17 cellular contexts compared by ENCODE assay signal in genomic region chr11:113288286-113288863, GRCh38. TPM values are rescaled to one million over a fixed set of nuclear protein-coding genes. Genes with fewer than 3 reads are reported as not detected.
A peak's percentile ranks its signal among the peaks of the same experiment; 100 is the strongest.
DNase-seq lines count a peak whose midpoint lies in the region; ATAC-seq lines count a peak whose summit lies in the region.
"Had no signal": no experiment of that assay in that cellular context is flagged by ENCODE, and none has a peak within 500 bp of the region (broad histone marks: within the 10 kb centered on the region; RNA-seq: fewer than 3 reads in every experiment).

No MANE protein-coding gene starts in this region.

- no peak overlapping the region for H3K23ac ChIP-seq in mesenchymal stem cell (ENCODE audit: low read length in 2 of 2)

- DNase-seq in activated CD8-positive, alpha-beta memory T cell treated with anti-CD3 and anti-CD28 coated beads, Interleukin-2, amount 10 ng/mL, durations not matched to agents 7 days and 5 days = peak; percentile 16
- DNase-seq in activated CD8-positive, alpha-beta memory T cell treated with anti-CD3 and anti-CD28 coated beads for 24 hours = no peak
- DNase-seq in T-helper 17 cell (no peak), mesenchymal stem cell (no peak), GM23248 (no peak)
- no peak for DNase-seq in activated naive CD4-positive, alpha-beta T cell treated with anti-CD3 and anti-CD28 coated beads, Interleukin-2, amount 50 U/mL, for 16 hours
- DNase-seq: 8988T; AML-193; CD8-positive, alpha-beta memory T cell; DMS 273 treated with DMSO at 0.1 percent for 48 hours; DMS79 treated with DMSO at 0.1 percent for 48 hours; EL; GOT3; HCEC 1CT had no signal

- H3K4me1 ChIP-seq in mesenchymal stem cell (ENCODE audit: control insufficient read depth, insufficient read depth, low read depth, low read length) (no peaks in the 10 kb centered on the region), GM23248 (ENCODE audit: insufficient read depth) (no peaks in the 10 kb centered on the region)

- in situ Hi-C loops in GM23248 (cut with MboI) = loop anchor here (10.0 kb wide), 3 partner anchors 494 to 1004 kb away; no protein-coding TSS in a partner anchor

- H2BK15ac ChIP-seq in mesenchymal stem cell (ENCODE audit: low read depth, poor library complexity, severe bottlenecking) = no peak overlapping the region

- H3K4me2 ChIP-seq in mesenchymal stem cell (ENCODE audit: low read length, poor library complexity, severe bottlenecking) (no peak overlapping the region), GM23248 (ENCODE audit: unreplicated experiment) (no peak overlapping the region)

- H3K9me3 Mint-ChIP-seq in activated CD8-positive, alpha-beta memory T cell treated with anti-CD3 and anti-CD28 coated beads, Interleukin-2, amount 10 ng/mL, durations not matched to agents 7 days and 5 days (ENCODE audit: low read depth) = no peaks in the 10 kb centered on the region
- H3K9me3 Mint-ChIP-seq: CD8-positive, alpha-beta memory T cell had no signal

- H4K8ac ChIP-seq in mesenchymal stem cell (ENCODE audit: low read length) = no peak overlapping the region

- H3K18ac ChIP-seq in mesenchymal stem cell (ENCODE audit: low read depth in 1 of 2, low read length in 2 of 2) = peak overlapping the region; percentile 62 to 69

- H3K9ac ChIP-seq in mesenchymal stem cell (ENCODE audit: low read length) (no peak overlapping the region), GM23248 (no peak overlapping the region)
- H3K9ac ChIP-seq: BLaER1 had no signal

- peak overlapping the region in 1 of 2 experiments; percentile 61 for H2BK12ac ChIP-seq in mesenchymal stem cell (ENCODE audit: low read length in 2 of 2)

- H3K14ac ChIP-seq in mesenchymal stem cell (ENCODE audit: low read length in 2 of 2) = peak overlapping the region in 1 of 2 experiments; percentile 78

- H3K27me3 Mint-ChIP-seq in activated CD8-positive, alpha-beta memory T cell treated with anti-CD3 and anti-CD28 coated beads, Interleukin-2, amount 10 ng/mL, durations not matched to agents 7 days and 5 days = peaks cover 5% of the 10 kb centered on the region
- H3K27me3 Mint-ChIP-seq in T-helper 17 cell = peaks cover 17% of the 10 kb centered on the region

- H4K91ac ChIP-seq in mesenchymal stem cell (ENCODE audit: low read length) = peak overlapping the region; percentile 76

- H3K4me1 Mint-ChIP-seq in activated CD8-positive, alpha-beta memory T cell treated with anti-CD3 and anti-CD28 coated beads, Interleukin-2, amount 10 ng/mL, durations not matched to agents 7 days and 5 days = no peaks in the 10 kb centered on the region
- no peaks in the 10 kb centered on the region for H3K4me1 Mint-ChIP-seq in T-helper 17 cell
- H3K4me1 Mint-ChIP-seq: CD8-positive, alpha-beta memory T cell had no signal

- H3K79me1 ChIP-seq in mesenchymal stem cell (replicated peaks; ENCODE audit: low read length, poor library complexity, severe bottlenecking) = no peaks in the 10 kb centered on the region

- H3K27ac ChIP-seq in mesenchymal stem cell (ENCODE audit: low read length, poor library complexity, severe bottlenecking) = no peak overlapping the region
- no peak overlapping the region for H3K27ac ChIP-seq in GM23248
- H3K27ac ChIP-seq: BLaER1, HL-60 had no signal

- no peak overlapping the region for H2BK120ac ChIP-seq in mesenchymal stem cell (ENCODE audit: low read depth, low read length)

- WGBS in mesenchymal stem cell = 85% methylated on average over 6 of the region's 6 CpGs
- 84 to 86% methylated on average over 6 of the region's 6 CpGs for whole genome bisulfite sequencing in GM23248 (ENCODE audit: low coverage in 1 of 2, low lambda C conversion rate in 2 of 2, missing lambda C conversion rate in 2 of 2), 2 experiments

- H4K20me1 ChIP-seq in GM23248 (ENCODE audit: insufficient read depth) = no peaks in the 10 kb centered on the region
- H4K20me1 ChIP-seq: BLaER1 had no signal

- no peak for ATAC-seq in activated CD8-positive, alpha-beta memory T cell treated with anti-CD3 and anti-CD28 coated beads, Interleukin-2, amount 10 ng/mL, durations not matched to agents 7 days and 5 days
- ATAC-seq in T-helper 17 cell (no peak), HG03025 (IDR thresholded peaks at IDR 0.05; ENCODE audit: low FRiP score, unreplicated experiment) (no peak)

- H3K4me3 ChIP-seq in mesenchymal stem cell (ENCODE audit: insufficient read depth in 1 of 2, low read depth in 1 of 2, low read length in 2 of 2) = no peak overlapping the region
- H3K4me3 ChIP-seq in GM23248 = no peak overlapping the region
- H3K4me3 ChIP-seq: BLaER1 had no signal

- H3K4me3 Mint-ChIP-seq in activated CD8-positive, alpha-beta memory T cell treated with anti-CD3 and anti-CD28 coated beads, Interleukin-2, amount 10 ng/mL, durations not matched to agents 7 days and 5 days = no peak overlapping the region
- H3K4me3 Mint-ChIP-seq in T-helper 17 cell = no peak overlapping the region
- H3K4me3 Mint-ChIP-seq: CD8-positive, alpha-beta memory T cell had no signal

- CTCF ChIA-PET in activated CD8-positive, alpha-beta memory T cell treated with anti-CD3 and anti-CD28 coated beads, Interleukin-2, amount 10 ng/mL, durations not matched to agents 7 days and 5 days (lab: Charles Lee) = interaction anchor here (1.5 to 4.3 kb wide), 7 partner anchors 13 to 1000 kb away, joined by 3 to 64 read pairs (median 9); no protein-coding TSS in a partner anchor

- H3K36me3 Mint-ChIP-seq in activated CD8-positive, alpha-beta memory T cell treated with anti-CD3 and anti-CD28 coated beads, Interleukin-2, amount 10 ng/mL, durations not matched to agents 7 days and 5 days = no peaks in the 10 kb centered on the region
- peaks cover 1% of the 10 kb centered on the region for H3K36me3 Mint-ChIP-seq in T-helper 17 cell (ENCODE audit: low read depth)
- H3K36me3 Mint-ChIP-seq: CD8-positive, alpha-beta memory T cell had no signal

- no peak overlapping the region for H3K4ac ChIP-seq in mesenchymal stem cell (ENCODE audit: low read depth in 1 of 2, low read length in 2 of 2)

- H3K79me2 ChIP-seq in GM23248 (ENCODE audit: insufficient read depth) = no peaks in the 10 kb centered on the region

- H3K9me3 ChIP-seq in T-helper 17 cell (ENCODE audit: control insufficient read depth, low read length, poor library complexity, severe bottlenecking) (no peaks in the 10 kb centered on the region), mesenchymal stem cell (ENCODE audit: control insufficient read depth, low read length) (no peaks in the 10 kb centered on the region), GM23248 (ENCODE audit: low read depth) (no peaks in the 10 kb centered on the region)
- H3K9me3 ChIP-seq: BLaER1 had no signal

- H3K36me3 ChIP-seq in mesenchymal stem cell (ENCODE audit: control insufficient read depth in 1 of 2, insufficient read depth in 2 of 2, low read depth in 1 of 2, low read length in 2 of 2) (no peaks in the 10 kb centered on the region), GM23248 (ENCODE audit: low read depth) (no peaks in the 10 kb centered on the region)
- H3K36me3 ChIP-seq: BLaER1 had no signal

- no peaks in the 10 kb centered on the region for H3F3A ChIP-seq in GM23248 (ENCODE audit: insufficient read depth)

- H2AFZ ChIP-seq in mesenchymal stem cell (ENCODE audit: low read depth, low read length) = no peak overlapping the region
- no peak overlapping the region for H2AFZ ChIP-seq in GM23248

- H3K27ac Mint-ChIP-seq in activated CD8-positive, alpha-beta memory T cell treated with anti-CD3 and anti-CD28 coated beads, Interleukin-2, amount 10 ng/mL, durations not matched to agents 7 days and 5 days = no peak overlapping the region
- H3K27ac Mint-ChIP-seq in T-helper 17 cell = peak overlapping the region; percentile 11
- H3K27ac Mint-ChIP-seq: CD8-positive, alpha-beta memory T cell had no signal

- no peaks in the 10 kb centered on the region for H3K9me2 ChIP-seq in GM23248 (ENCODE audit: insufficient read depth)

- no peak overlapping the region for H2BK5ac ChIP-seq in mesenchymal stem cell (ENCODE audit: low read depth, low read length, poor library complexity, severe bottlenecking)

- H2AK5ac ChIP-seq in mesenchymal stem cell (ENCODE audit: low read length, severe bottlenecking) = no peak overlapping the region

- H3K27me3 ChIP-seq in mesenchymal stem cell (ENCODE audit: control insufficient read depth in 1 of 2, insufficient read depth in 1 of 2, low read length in 2 of 2) = peaks cover 11 to 88% of the 10 kb centered on the region in 2 experiments
- peaks cover 9% of the 10 kb centered on the region for H3K27me3 ChIP-seq in GM23248 (replicated peaks; ENCODE audit: insufficient read depth)
- H3K27me3 ChIP-seq: BLaER1 had no signal

RNA-seq across cellular contexts. Expression of gene TTC12, which starts 26.0 kb away (rescaled TPM):
- total RNA-seq in activated CD8-positive, alpha-beta memory T cell treated with anti-CD3 and anti-CD28 coated beads, Interleukin-2, amount 10 ng/mL, durations not matched to agents 7 days and 5 days = 10 to 100 TPM; 10.4 to 15.9 TPM
- 10 to 100 TPM; 31.1 to 36.5 TPM for total RNA-seq in T-helper 17 cell
- 8.1 TPM for polyA plus RNA-seq in mesenchymal stem cell (2013, experiment 1 of 2)
- polyA plus RNA-seq in mesenchymal stem cell (2013, experiment 2 of 2) = 8.0 TPM
- 6.3 and 6.7 TPM in 2 replicates for total RNA-seq in GM23248 (2014; rRNA removed; shearing (Covaris generic))
- polyA plus RNA-seq in GM23248 (2016; fragmentation: Nextera tagmentation; extraction: Ambion mirVana) = 4.4 and 7.7 TPM in 2 replicates
